24 cellular contexts compared by ENCODE assay signal in genomic region chr7:38585551-38585950, GRCh38. TPM values are rescaled to one million over a fixed set of nuclear protein-coding genes. Genes with fewer than 3 reads are reported as not detected.
DNase-seq lines count a peak whose midpoint lies in the region; ATAC-seq and TF ChIP-seq lines count a peak whose summit lies in the region.
"Had no signal": no experiment of that assay in that cellular context is flagged by ENCODE, and none has a peak within 500 bp of the region (broad histone marks: within the 10 kb centered on the region; RNA-seq: fewer than 3 reads in every experiment).

No MANE protein-coding gene starts in this region.

- H2AFZ ChIP-seq in ACC112 (ENCODE audit: low read length, unreplicated experiment), result no peak overlapping the region
- H2AFZ ChIP-seq: GM23338, PC-9 had no signal

- H3K4me3 ChIP-seq in ACC112 (ENCODE audit: low read depth, low read length), result no peak overlapping the region
- no peak overlapping the region for H3K4me3 ChIP-seq in adipocyte (ENCODE audit: low read length)
- H3K4me3 ChIP-seq in dorsolateral prefrontal cortex, result no peak overlapping the region
- H3K4me3 ChIP-seq in suprapubic skin, result no peak overlapping the region
- H3K4me3 ChIP-seq: BLaER1 treated with 17β-estradiol and CSF1 and Interleukin-3, amounts not matched to agents 10 nM and 100 nM; GM23338; HAP-1; MG63; PC-9; SJCRH30 had no signal

- 76% methylated on average over 2 of the region's 2 CpGs for WGBS in suprapubic skin

- peak; percentile 9 for DNase-seq in adipocyte (ENCODE audit: low read depth)
- no peak for DNase-seq in dorsolateral prefrontal cortex
- no peak for DNase-seq in osteocyte (ENCODE audit: extremely low spot score, unreplicated experiment)
- DNase-seq in T-cell, result no peak
- DNase-seq in GOT3 (lab: John Stamatoyannopoulos, UW), result no peak
- no peak for DNase-seq in suprapubic skin (ENCODE audit: low spot score in 2 of 2)
- no peak for DNase-seq in NCI-H146 treated with DMSO at 0.1 percent for 48 hours (lab: John Stamatoyannopoulos, UW; ENCODE audit: unreplicated experiment)
- DNase-seq: CD4-positive, alpha-beta T cell; KG1; NCI-H1105 treated with DMSO at 0.1 percent for 48 hours; NCI-H146; NCI-H2029; NCI-H446 treated with DMSO at 0.1 percent for 48 hours; NCI-H526; NCI-H82; PC-9; SJCRH30 had no signal

- H3K4me1 ChIP-seq in ACC112 (ENCODE audit: control insufficient read depth, insufficient read depth, low read length, unreplicated experiment), result peaks cover 25% of the 10 kb centered on the region
- peaks cover 15% of the 10 kb centered on the region for H3K4me1 ChIP-seq in adipocyte (ENCODE audit: control insufficient read depth, insufficient read depth, low read length)
- no peaks in the 10 kb centered on the region for H3K4me1 ChIP-seq in suprapubic skin
- H3K4me1 ChIP-seq: BLaER1 treated with 17β-estradiol and CSF1 and Interleukin-3, amounts not matched to agents 10 nM and 100 nM; HAP-1; SJCRH30 had no signal

- CTCF ChIA-PET in T-cell (lab: Charles Lee), result no interaction called here

- no peaks in the 10 kb centered on the region for H3K9me3 Mint-ChIP-seq in osteocyte (ENCODE audit: unreplicated experiment)
- H3K9me3 Mint-ChIP-seq in T-cell, result no peaks in the 10 kb centered on the region
- H3K9me3 Mint-ChIP-seq: CD4-positive, alpha-beta T cell; GM23338; HFFc6 had no signal

- no peaks in the 10 kb centered on the region for H3K36me3 Mint-ChIP-seq in osteocyte (ENCODE audit: unreplicated experiment)
- no peaks in the 10 kb centered on the region for H3K36me3 Mint-ChIP-seq in T-cell

- H3K27me3 ChIP-seq in ACC112 (ENCODE audit: insufficient read depth, low read length), result no peaks in the 10 kb centered on the region
- no peaks in the 10 kb centered on the region for H3K27me3 ChIP-seq in adipocyte (replicated peaks; ENCODE audit: control insufficient read depth, insufficient read depth, low read length)
- no peaks in the 10 kb centered on the region for H3K27me3 ChIP-seq in dorsolateral prefrontal cortex
- H3K27me3 ChIP-seq in suprapubic skin, result no peaks in the 10 kb centered on the region
- H3K27me3 ChIP-seq: BLaER1 treated with 17β-estradiol and CSF1 and Interleukin-3, amounts not matched to agents 10 nM and 100 nM; MG63 had no signal

- no peak overlapping the region for H3K9ac ChIP-seq in adipocyte (ENCODE audit: low read length)
- H3K9ac ChIP-seq: BLaER1 treated with 17β-estradiol and CSF1 and Interleukin-3, amounts not matched to agents 10 nM and 100 nM had no signal

- no peak for TF ChIP-seq POLR2A in suprapubic skin (IDR thresholded peaks at IDR 0.05)

- peaks cover 33% of the 10 kb centered on the region for H3K4me1 Mint-ChIP-seq in osteocyte (ENCODE audit: unreplicated experiment)
- no peaks in the 10 kb centered on the region for H3K4me1 Mint-ChIP-seq in T-cell
- H3K4me1 Mint-ChIP-seq: GM23338 had no signal

- H3K27ac ChIP-seq in ACC112 (ENCODE audit: low read depth, low read length) (peak overlapping the region; percentile 93), dorsolateral prefrontal cortex (peak overlapping the region in 52 of 59 donors; percentile 3 to 86 (median 68)), suprapubic skin (no peak overlapping the region)
- H3K27ac ChIP-seq: BLaER1 treated with 17β-estradiol and CSF1 and Interleukin-3, amounts not matched to agents 10 nM and 100 nM; PC-9; SJCRH30 had no signal

- no peak for TF ChIP-seq EP300 in suprapubic skin (IDR thresholded peaks at IDR 0.05)

- H3K79me2 ChIP-seq in ACC112 (ENCODE audit: control insufficient read depth, insufficient read depth, low read length, unreplicated experiment), result no peaks in the 10 kb centered on the region

- intact Hi-C loops in dorsolateral prefrontal cortex (cut with DNase I), result no loop called here

- no peak for ATAC-seq in T-cell (replicated peaks in 1 of 4)
- ATAC-seq: GM23338, Right ventricle myocardium inferior had no signal

- H3K4me3 Mint-ChIP-seq in osteocyte (ENCODE audit: unreplicated experiment), result no peak overlapping the region
- H3K4me3 Mint-ChIP-seq in T-cell, result no peak overlapping the region
- H3K4me3 Mint-ChIP-seq: CD4-positive, alpha-beta T cell; GM23338 had no signal

- TF ChIP-seq CTCF in dorsolateral prefrontal cortex (IDR thresholded peaks at IDR 0.05 in 54 of 56, conservative IDR thresholded peaks at IDR 0.05 in 2 of 56; ENCODE audit: low read depth in 1 of 56, partially characterized antibody in 56 of 56), result no peak
- no peak for TF ChIP-seq CTCF in osteocyte (IDR thresholded peaks at IDR 0.05)
- no peak for TF ChIP-seq CTCF in suprapubic skin (IDR thresholded peaks at IDR 0.05)

- H3K9me3 ChIP-seq in adipocyte (ENCODE audit: control insufficient read depth, low read length) (no peaks in the 10 kb centered on the region), suprapubic skin (no peaks in the 10 kb centered on the region)
- H3K9me3 ChIP-seq: BLaER1 treated with 17β-estradiol and CSF1 and Interleukin-3, amounts not matched to agents 10 nM and 100 nM; HAP-1; MG63; SJCRH30 had no signal

- H3K27me3 Mint-ChIP-seq in osteocyte (ENCODE audit: unreplicated experiment), result no peaks in the 10 kb centered on the region
- peaks cover 0 to 6% of the 10 kb centered on the region in 2 donors for H3K27me3 Mint-ChIP-seq in T-cell

- POLR2A ChIA-PET in T-cell (lab: Charles Lee), result interaction anchor here in 1 of 2 donors (0.6 kb wide), 1 partner anchor 904 kb away, joined by 3 read pairs; no protein-coding TSS in a partner anchor

- H3K27ac Mint-ChIP-seq in osteocyte (ENCODE audit: unreplicated experiment) (peak overlapping the region; percentile 54), T-cell (no peak overlapping the region)
- H3K27ac Mint-ChIP-seq: CD4-positive, alpha-beta T cell; GM23338 had no signal

- H3K36me3 ChIP-seq in ACC112 (ENCODE audit: insufficient read depth, low read length), result no peaks in the 10 kb centered on the region
- H3K36me3 ChIP-seq in adipocyte (ENCODE audit: control insufficient read depth, insufficient read depth, low read length, severe bottlenecking), result no peaks in the 10 kb centered on the region
- no peaks in the 10 kb centered on the region for H3K36me3 ChIP-seq in suprapubic skin
- H3K36me3 ChIP-seq: BLaER1 treated with 17β-estradiol and CSF1 and Interleukin-3, amounts not matched to agents 10 nM and 100 nM; HAP-1; MG63; SJCRH30 had no signal

RNA-seq across cellular contexts. Expression of gene AMPH, which starts 45.6 kb away (rescaled TPM):
- total RNA-seq in dorsolateral prefrontal cortex (100 to 1,000 TPM in 109 of 120 experiments, 10 to 100 TPM in 11; 42.4 to 215 (median 148) TPM), osteocyte (9.8 and 10.7 TPM in 2 replicates), T-cell (not detected), suprapubic skin (1 to 10 TPM; 1.7 to 6.3 (median 2.3) TPM)
- total RNA-seq: CD4-positive, alpha-beta T cell; PC-9; SJCRH30 had no signal
